Comparison of ENCODE assay signal across 24 cellular contexts in the genomic region with DNA sequence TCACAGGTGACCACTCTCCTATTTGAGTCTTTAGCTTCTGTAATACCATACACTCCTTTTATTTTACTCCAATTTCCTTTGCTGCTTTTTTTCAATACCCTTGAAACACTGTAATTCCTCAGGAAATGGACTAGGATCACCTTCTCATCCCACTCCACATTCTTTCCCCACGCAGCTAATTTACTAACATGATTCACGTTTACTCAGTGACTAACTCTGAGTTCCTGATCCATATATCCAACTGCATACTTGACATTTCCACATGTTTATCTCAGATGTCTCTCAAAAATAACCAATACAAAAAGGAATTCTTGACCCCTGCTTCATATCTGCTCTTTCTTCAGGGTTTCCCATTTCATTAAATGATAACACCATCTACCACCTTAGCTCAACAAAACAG. TPM values are rescaled to one million over a fixed set of nuclear protein-coding genes. Genes with fewer than 3 reads are reported as not detected.
A peak's percentile ranks its signal among the peaks of the same experiment; 100 is the strongest.
DNase-seq lines count a peak whose midpoint lies in the region; ATAC-seq and TF ChIP-seq lines count a peak whose summit lies in the region.
"Had no signal": no experiment of that assay in that cellular context is flagged by ENCODE, and none has a peak within 500 bp of the region (broad histone marks: within the 10 kb centered on the region; RNA-seq: fewer than 3 reads in every experiment).

No MANE protein-coding gene starts in this region.

- H3K36me3 Mint-ChIP-seq in endothelial cell (ENCODE audit: low read depth, unreplicated experiment) = no peaks in the 10 kb centered on the region
- H3K36me3 Mint-ChIP-seq: neural progenitor cell had no signal

- intact Hi-C loops in Panc1 (cut with micrococcal nuclease; ENCODE audit: unreplicated experiment) = loop anchor here (2.0 kb wide), 1 partner anchor 41 kb away; no protein-coding TSS in a partner anchor

- no peak overlapping the region for H3K4me3 ChIP-seq in Panc1 (ENCODE audit: low read depth in 2 of 2, low read length in 2 of 2)
- H3K4me3 ChIP-seq in osteoblast (ENCODE audit: insufficient read depth, low read length) = no peak overlapping the region
- H3K4me3 ChIP-seq: adrenal gland, esophagus squamous epithelium, K562, neural progenitor cell, prostate gland, stomach had no signal

- H3K27me3 ChIP-seq in Panc1 (ENCODE audit: control insufficient read depth, insufficient read depth, low read length) (no peaks in the 10 kb centered on the region), osteoblast (ENCODE audit: insufficient read depth, low read length) (no peaks in the 10 kb centered on the region)
- H3K27me3 ChIP-seq: adrenal gland, esophagus squamous epithelium, neural progenitor cell, stomach had no signal

- H3K9me3 Mint-ChIP-seq in endothelial cell (ENCODE audit: unreplicated experiment) = no peaks in the 10 kb centered on the region
- H3K9me3 Mint-ChIP-seq: T-helper 1 cell treated with Interleukin-12 subunit alpha and Interleukin-12 subunit beta and Interleukin-4 antibody, amounts not matched to agents 30 μg/mL and 1 μg/mL, for 36 hours had no signal

- H3K27ac Mint-ChIP-seq in endothelial cell (ENCODE audit: unreplicated experiment) = peak overlapping the region; percentile 48
- H3K27ac Mint-ChIP-seq: neural progenitor cell; T-helper 1 cell treated with Interleukin-12 subunit alpha and Interleukin-12 subunit beta and Interleukin-4 antibody, amounts not matched to agents 30 μg/mL and 1 μg/mL, for 36 hours had no signal

- ATAC-seq in Panc1 (no peak), HG02759 (IDR thresholded peaks at IDR 0.05; ENCODE audit: unreplicated experiment) (no peak)
- ATAC-seq: K562, left ventricle myocardium superior had no signal

- peaks cover 5% of the 10 kb centered on the region for H3K4me1 Mint-ChIP-seq in endothelial cell (ENCODE audit: unreplicated experiment)
- H3K4me1 Mint-ChIP-seq: neural progenitor cell had no signal

- no peaks in the 10 kb centered on the region for H3K36me3 ChIP-seq in Panc1 (ENCODE audit: control insufficient read depth, insufficient read depth, low read length)
- H3K36me3 ChIP-seq in osteoblast (ENCODE audit: insufficient read depth, low read length) = no peaks in the 10 kb centered on the region
- H3K36me3 ChIP-seq: adrenal gland, esophagus squamous epithelium, neural progenitor cell, prostate gland, stomach had no signal

- DNase-seq in ELR (ENCODE audit: low read depth) (peak; percentile 77), Panc1 (ENCODE audit: low read depth, low spot score) (peak; percentile 2), endothelial cell (ENCODE audit: low spot score) (no peak), osteoblast (ENCODE audit: insufficient read length, low spot score, missing footprints) (no peak), occipital lobe (lab: John Stamatoyannopoulos, UW) (no peak), NCI-H1694 treated with DMSO at 0.1 percent for 48 hours (lab: John Stamatoyannopoulos, UW) (no peak), cerebellar cortex (ENCODE audit: low spot score) (no peak)
- DNase-seq: activated CD8-positive, alpha-beta memory T cell treated with anti-CD3 and anti-CD28 coated beads, Interleukin-2, amount 50 U/mL, for 4 hours; activated gamma-delta T cell treated with Interleukin-2 at 50 U/mL for 16 hours; adrenal gland; caudate nucleus; DMS79 treated with DMSO at 0.1 percent for 48 hours; esophagus squamous epithelium; head of caudate nucleus; left ventricle myocardium superior; NCI-H187; NCI-H748 treated with DMSO at 0.1 percent for 48 hours; SHP77 treated with DMSO at 0.1 percent for 48 hours; stomach had no signal

- H3K4me1 ChIP-seq in Panc1 (ENCODE audit: control insufficient read depth, insufficient read depth, low read length) = no peaks in the 10 kb centered on the region
- peaks cover 15% of the 10 kb centered on the region for H3K4me1 ChIP-seq in osteoblast (ENCODE audit: insufficient read depth, low read length)
- H3K4me1 ChIP-seq: adrenal gland, esophagus squamous epithelium, neural progenitor cell, prostate gland, stomach had no signal

- no peak overlapping the region for H3K4me3 Mint-ChIP-seq in endothelial cell (ENCODE audit: unreplicated experiment)
- H3K4me3 Mint-ChIP-seq: neural progenitor cell; T-helper 1 cell treated with Interleukin-12 subunit alpha and Interleukin-12 subunit beta and Interleukin-4 antibody, amounts not matched to agents 30 μg/mL and 1 μg/mL, for 36 hours had no signal

- POLR2A ChIA-PET in Panc1 (lab: Charles Lee) = no interaction called here

- CTCF ChIA-PET in Panc1 (lab: Charles Lee) = no interaction called here

- H3K4me2 ChIP-seq in osteoblast (ENCODE audit: insufficient read depth, low read length) = peak overlapping the region; percentile 28
- H3K4me2 ChIP-seq: neural progenitor cell had no signal

- TF ChIP-seq CTCF in Panc1 (IDR thresholded peaks at IDR 0.05) (no peak), endothelial cell (IDR thresholded peaks at IDR 0.05; ENCODE audit: unreplicated experiment) (no peak), osteoblast (IDR thresholded peaks at IDR 0.05; ENCODE audit: extremely low read depth, low read depth, low read length) (no peak)

- BruUV-seq in Panc1 (replicated peaks; lab: Mats Ljungman, UMichigan) = no TSS peak

- no peak overlapping the region for H3K27ac ChIP-seq in Panc1 (ENCODE audit: low read length)
- H3K27ac ChIP-seq in osteoblast (ENCODE audit: low read depth, low read length) = peak overlapping the region; percentile 73
- H3K27ac ChIP-seq: adrenal gland, esophagus squamous epithelium, neural progenitor cell, prostate gland, stomach had no signal

- no peaks in the 10 kb centered on the region for H3K9me3 ChIP-seq in Panc1 (ENCODE audit: control insufficient read depth, insufficient read depth, low read depth, low read length)
- H3K9me3 ChIP-seq in osteoblast (ENCODE audit: low read depth, low read length) = no peaks in the 10 kb centered on the region
- H3K9me3 ChIP-seq: adrenal gland, esophagus squamous epithelium, prostate gland, stomach had no signal

- in situ Hi-C loops in Panc1 (cut with HindIII; ENCODE audit: low pct_unique_long_range_greater_than_20kb, low sequenced_read_pairs) = no loop called here

- no peaks in the 10 kb centered on the region for H3K27me3 Mint-ChIP-seq in endothelial cell (ENCODE audit: unreplicated experiment)

- H4K20me1 ChIP-seq in osteoblast (ENCODE audit: insufficient read depth, low read length) = no peaks in the 10 kb centered on the region

- H2AFZ ChIP-seq in osteoblast (ENCODE audit: low read length) = no peak overlapping the region
- H2AFZ ChIP-seq: neural progenitor cell had no signal

- H3K79me2 ChIP-seq in osteoblast (ENCODE audit: insufficient read depth, low read length) = no peaks in the 10 kb centered on the region

RNA-seq across cellular contexts. Expression of a gene that starts 19.9 kb away (rescaled TPM):
- total RNA-seq in Panc1 (2021; ENCODE audit: unreplicated experiment) (0.05 TPM), endothelial cell (ENCODE audit: unreplicated experiment) (7.4 TPM), osteoblast (3.5 and 4.0 TPM in 2 replicates), occipital lobe (26.8 TPM)
- not detected for polyA plus RNA-seq in Panc1 (2012; ENCODE audit: insufficient read length)
- polyA plus RNA-seq: K562 had no signal

Comparison
In these comparisons a context has a peak if more than half of its experiments do, and no peak if none do; other contexts are left out.
1. DNase-seq: peak in ELR (single experiment) and Panc1 (single experiment); none in endothelial cell (single experiment), osteoblast (single experiment), occipital lobe (single experiment), NCI-H1694 treated with DMSO at 0.1 percent for 48 hours (single experiment) and cerebellar cortex (single experiment).